ENCODE assay signal across 16 cellular contexts in the genomic region with DNA sequence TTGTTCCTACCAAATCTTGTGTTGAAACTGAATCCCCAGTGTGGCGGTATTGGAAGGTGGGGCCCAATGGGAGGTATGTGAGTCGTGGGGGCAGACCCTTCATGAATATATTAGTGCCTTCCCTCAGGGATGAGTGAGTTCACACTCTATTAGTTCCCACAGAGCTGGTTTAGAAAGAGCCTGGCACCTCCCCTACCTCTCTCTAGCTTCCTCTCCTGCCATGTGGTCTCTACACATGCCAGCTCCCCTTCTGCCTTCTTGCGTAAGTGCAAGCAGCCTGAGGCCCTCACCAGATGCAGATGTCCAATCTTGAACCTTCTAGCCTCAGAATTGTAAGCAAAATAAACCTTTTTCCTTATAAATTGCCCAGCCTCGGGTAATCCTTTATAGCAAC.
DNase-seq lines count a peak whose midpoint lies in the region; FAIRE-seq and TF ChIP-seq lines count a peak whose summit lies in the region.
"Had no signal": no experiment of that assay in that cellular context is flagged by ENCODE, and none has a peak within 500 bp of the region (broad histone marks: within the 10 kb centered on the region; RNA-seq: fewer than 3 reads in every experiment).

No MANE protein-coding gene starts in this region.

- no peaks in the 10 kb centered on the region for H3K9me3 ChIP-seq in uterus

- H3K27me3 Mint-ChIP-seq in activated naive CD4-positive, alpha-beta T cell treated with anti-CD3 and anti-CD28 coated beads for 36 hours (ENCODE audit: low read depth) = no peaks in the 10 kb centered on the region
- no peaks in the 10 kb centered on the region for H3K27me3 Mint-ChIP-seq in activated naive CD4-positive, alpha-beta T cell treated with anti-CD3 and anti-CD28 coated beads, Interleukin-2, amount 10 ng/mL, durations not matched to agents 7 days and 5 days
- peaks cover 4% of the 10 kb centered on the region for H3K27me3 Mint-ChIP-seq in glutamatergic neuron (ENCODE audit: unreplicated experiment)
- H3K27me3 Mint-ChIP-seq: activated CD4-positive, alpha-beta T cell treated with anti-CD3 and anti-CD28 coated beads for 36 hours; activated naive CD4-positive, alpha-beta T cell treated with anti-CD3 and anti-CD28 coated beads, Interleukin-2, amount 50 U/mL, for 24 hours; effector memory CD8-positive, alpha-beta T cell had no signal

- DNase-seq in activated naive CD4-positive, alpha-beta T cell treated with anti-CD3 and anti-CD28 coated beads for 36 hours = peak; percentile 12
- no peak for DNase-seq in activated naive CD4-positive, alpha-beta T cell treated with anti-CD3 and anti-CD28 coated beads, Interleukin-2, amount 10 ng/mL, durations not matched to agents 7 days and 5 days
- DNase-seq in T1000 (lab: John Stamatoyannopoulos, UW) = peak; percentile 25
- no peak for DNase-seq in glutamatergic neuron
- no peak for DNase-seq in uterus
- DNase-seq in NCI-H1930 (lab: John Stamatoyannopoulos, UW) = no peak
- DNase-seq in COLO829 (ENCODE audit: low spot score) = no peak
- DNase-seq in GM12891 (ENCODE audit: insufficient read length, low spot score) = no peak
- DNase-seq: 8988T; activated CD4-positive, alpha-beta T cell treated with anti-CD3 and anti-CD28 coated beads for 36 hours; effector memory CD8-positive, alpha-beta T cell; left colon; NCI-H1436 treated with DMSO at 0.1 percent for 48 hours had no signal

- H3K4me1 ChIP-seq in uterus = no peaks in the 10 kb centered on the region

- TF ChIP-seq CTCF in glutamatergic neuron (IDR thresholded peaks at IDR 0.05; ENCODE audit: partially characterized antibody, unreplicated experiment) (no peak), uterus (IDR thresholded peaks at IDR 0.05) (no peak)

- H3K4me3 Mint-ChIP-seq in activated naive CD4-positive, alpha-beta T cell treated with anti-CD3 and anti-CD28 coated beads for 36 hours = no peak overlapping the region
- no peak overlapping the region for H3K4me3 Mint-ChIP-seq in activated naive CD4-positive, alpha-beta T cell treated with anti-CD3 and anti-CD28 coated beads, Interleukin-2, amount 10 ng/mL, durations not matched to agents 7 days and 5 days
- peak overlapping the region; percentile 20 for H3K4me3 Mint-ChIP-seq in glutamatergic neuron (ENCODE audit: unreplicated experiment)
- H3K4me3 Mint-ChIP-seq: activated CD4-positive, alpha-beta T cell treated with anti-CD3 and anti-CD28 coated beads for 36 hours; activated naive CD4-positive, alpha-beta T cell treated with anti-CD3 and anti-CD28 coated beads, Interleukin-2, amount 50 U/mL, for 24 hours; effector memory CD8-positive, alpha-beta T cell had no signal

- TF ChIP-seq POLR2A in uterus (IDR thresholded peaks at IDR 0.05) = no peak
- no peak for TF ChIP-seq POLR2A in GM12891 (IDR thresholded peaks at IDR 0.05; ENCODE audit: low read depth, low read length)

- intact Hi-C loops in activated naive CD4-positive, alpha-beta T cell treated with anti-CD3 and anti-CD28 coated beads for 36 hours (cut with micrococcal nuclease) = no loop called here
- intact Hi-C loops in uterus (cut with DNase I; ENCODE audit: low total_unique reads) = no loop called here

- no peak overlapping the region for H3K27ac Mint-ChIP-seq in activated naive CD4-positive, alpha-beta T cell treated with anti-CD3 and anti-CD28 coated beads for 36 hours
- no peak overlapping the region for H3K27ac Mint-ChIP-seq in activated naive CD4-positive, alpha-beta T cell treated with anti-CD3 and anti-CD28 coated beads, Interleukin-2, amount 10 ng/mL, durations not matched to agents 7 days and 5 days
- peak overlapping the region; percentile 91 for H3K27ac Mint-ChIP-seq in glutamatergic neuron (ENCODE audit: unreplicated experiment)
- H3K27ac Mint-ChIP-seq: activated CD4-positive, alpha-beta T cell treated with anti-CD3 and anti-CD28 coated beads for 36 hours; activated naive CD4-positive, alpha-beta T cell treated with anti-CD3 and anti-CD28 coated beads, Interleukin-2, amount 50 U/mL, for 24 hours; effector memory CD8-positive, alpha-beta T cell had no signal

- peak overlapping the region; percentile 0 to 54 for H3K27ac ChIP-seq in uterus
- H3K27ac ChIP-seq: RWPE1 had no signal

- no peaks in the 10 kb centered on the region for H3K27me3 ChIP-seq in uterus

- no peaks in the 10 kb centered on the region for H3K9me3 Mint-ChIP-seq in activated naive CD4-positive, alpha-beta T cell treated with anti-CD3 and anti-CD28 coated beads for 36 hours
- H3K9me3 Mint-ChIP-seq in activated naive CD4-positive, alpha-beta T cell treated with anti-CD3 and anti-CD28 coated beads, Interleukin-2, amount 10 ng/mL, durations not matched to agents 7 days and 5 days = no peaks in the 10 kb centered on the region
- H3K9me3 Mint-ChIP-seq in glutamatergic neuron (ENCODE audit: unreplicated experiment) = peaks cover 6% of the 10 kb centered on the region
- H3K9me3 Mint-ChIP-seq: activated naive CD4-positive, alpha-beta T cell treated with anti-CD3 and anti-CD28 coated beads, Interleukin-2, amount 50 U/mL, for 24 hours; effector memory CD8-positive, alpha-beta T cell had no signal

- FAIRE-seq in GM12891 (lab: Jason Lieb, UNC) = no peak
- FAIRE-seq: G401.6 had no signal

- no peaks in the 10 kb centered on the region for H3K36me3 ChIP-seq in uterus

- H3K36me3 Mint-ChIP-seq in activated naive CD4-positive, alpha-beta T cell treated with anti-CD3 and anti-CD28 coated beads for 36 hours (ENCODE audit: low read depth) = no peaks in the 10 kb centered on the region
- H3K36me3 Mint-ChIP-seq in activated naive CD4-positive, alpha-beta T cell treated with anti-CD3 and anti-CD28 coated beads, Interleukin-2, amount 10 ng/mL, durations not matched to agents 7 days and 5 days = no peaks in the 10 kb centered on the region
- H3K36me3 Mint-ChIP-seq in glutamatergic neuron (ENCODE audit: unreplicated experiment) = no peaks in the 10 kb centered on the region
- H3K36me3 Mint-ChIP-seq: activated naive CD4-positive, alpha-beta T cell treated with anti-CD3 and anti-CD28 coated beads, Interleukin-2, amount 50 U/mL, for 24 hours had no signal

- CTCF ChIA-PET in activated naive CD4-positive, alpha-beta T cell treated with anti-CD3 and anti-CD28 coated beads for 36 hours (lab: Charles Lee) = interaction anchor here (3.7 kb wide), 1 partner anchor 33 kb away, joined by 13 read pairs; no protein-coding TSS in a partner anchor
- CTCF ChIA-PET in activated naive CD4-positive, alpha-beta T cell treated with anti-CD3 and anti-CD28 coated beads, Interleukin-2, amount 10 ng/mL, durations not matched to agents 7 days and 5 days (lab: Charles Lee) = no interaction called here

- no peak overlapping the region for H3K4me3 ChIP-seq in uterus

- H3K4me1 Mint-ChIP-seq in activated naive CD4-positive, alpha-beta T cell treated with anti-CD3 and anti-CD28 coated beads for 36 hours (ENCODE audit: low read depth) = no peaks in the 10 kb centered on the region
- H3K4me1 Mint-ChIP-seq in activated naive CD4-positive, alpha-beta T cell treated with anti-CD3 and anti-CD28 coated beads, Interleukin-2, amount 10 ng/mL, durations not matched to agents 7 days and 5 days = no peaks in the 10 kb centered on the region
- H3K4me1 Mint-ChIP-seq in glutamatergic neuron (ENCODE audit: low read depth, unreplicated experiment) = peaks cover 24% of the 10 kb centered on the region
- H3K4me1 Mint-ChIP-seq: activated CD4-positive, alpha-beta T cell treated with anti-CD3 and anti-CD28 coated beads for 36 hours; activated naive CD4-positive, alpha-beta T cell treated with anti-CD3 and anti-CD28 coated beads, Interleukin-2, amount 50 U/mL, for 24 hours had no signal

TF ChIP-seq in GM12891, 5 proteins besides CTCF, POLR2A, EP300 and RAD21:
- no peak for TF ChIP-seq POU2F2 (IDR thresholded peaks at IDR 0.05; ENCODE audit: low read depth, low read length)
- TF ChIP-seq PAX5 (IDR thresholded peaks at IDR 0.05; ENCODE audit: insufficient read depth, low read length, severe bottlenecking) = no peak
- no peak for TF ChIP-seq POLR2AphosphoS5 (IDR thresholded peaks at IDR 0.05; ENCODE audit: low read depth, low read length)
- TF ChIP-seq SPI1 (IDR thresholded peaks at IDR 0.05; ENCODE audit: low read depth, low read length) = no peak

Comparison
In these comparisons a context has a peak if more than half of its experiments do, and no peak if none do; other contexts are left out.
1. DNase-seq: peak in activated naive CD4-positive, alpha-beta T cell treated with anti-CD3 and anti-CD28 coated beads for 36 hours (single experiment) and T1000 (single experiment); none in activated naive CD4-positive, alpha-beta T cell treated with anti-CD3 and anti-CD28 coated beads, Interleukin-2, amount 10 ng/mL, durations not matched to agents 7 days and 5 days (single experiment), glutamatergic neuron (single experiment), uterus (0 of 2), NCI-H1930 (0 of 2), COLO829 (single experiment) and GM12891 (single experiment).